Comparison of ENCODE assay signal across 12 cellular contexts in genomic region chr11:47148903-47149535, GRCh38. TPM values are rescaled to one million over a fixed set of nuclear protein-coding genes. Genes with fewer than 3 reads are reported as not detected.
DNase-seq lines count a peak whose midpoint lies in the region; ATAC-seq and TF ChIP-seq lines count a peak whose summit lies in the region.
"Had no signal": no experiment of that assay in that cellular context is flagged by ENCODE, and none has a peak within 500 bp of the region (broad histone marks: within the 10 kb centered on the region; RNA-seq: fewer than 3 reads in every experiment).

No MANE protein-coding gene starts in this region.

- no peak overlapping the region for H3K4me3 Mint-ChIP-seq in stimulated activated naive B cell treated with anti-CD40 and anti-IgM and Interleukin-4, amounts not matched to agents 10 μg/mL and 1 μg/mL and 100 μg/mL, for 72 hours
- no peak overlapping the region for H3K4me3 Mint-ChIP-seq in stimulated activated memory B cell treated with anti-CD40 and anti-IgM and Interleukin-4, amounts not matched to agents 10 μg/mL and 1 μg/mL and 100 μg/mL, for 72 hours
- H3K4me3 Mint-ChIP-seq: activated CD8-positive, alpha-beta memory T cell treated with anti-CD3 and anti-CD28 coated beads, Interleukin-2, amount 10 ng/mL, durations not matched to agents 7 days and 5 days had no signal

- peak; percentile 79 for ATAC-seq in body of pancreas
- ATAC-seq in stimulated activated naive B cell treated with anti-CD40 and anti-IgM and Interleukin-4, amounts not matched to agents 10 μg/mL and 1 μg/mL and 100 μg/mL, for 72 hours (replicated peaks), result no peak
- ATAC-seq in stimulated activated memory B cell treated with anti-CD40 and anti-IgM and Interleukin-4, amounts not matched to agents 10 μg/mL and 1 μg/mL and 100 μg/mL, for 72 hours, result no peak
- ATAC-seq: activated CD8-positive, alpha-beta memory T cell treated with anti-CD3 and anti-CD28 coated beads, Interleukin-2, amount 10 ng/mL, durations not matched to agents 7 days and 5 days had no signal

- H3K4me3 ChIP-seq in body of pancreas, result no peak overlapping the region
- H3K4me3 ChIP-seq: Peyer's patch had no signal

- intact Hi-C loops in body of pancreas (cut with DNase I), result no loop called here

- no peak for TF ChIP-seq CTCF in body of pancreas (IDR thresholded peaks at IDR 0.05)

- no peaks in the 10 kb centered on the region for H3K9me3 ChIP-seq in body of pancreas
- H3K9me3 ChIP-seq: Peyer's patch had no signal

- DNase-seq in AG20443 (ENCODE audit: low spot score), result peak; percentile 66
- peak; percentile 43 for DNase-seq in LHCN-M2 (ENCODE audit: low read depth)
- peak; percentile 85 to 93 (median 91) for DNase-seq in body of pancreas
- DNase-seq in mucosa of gallbladder (ENCODE audit: low spot score), result peak; percentile 33
- no peak for DNase-seq in GF-D8 (lab: John Stamatoyannopoulos, UW)
- DNase-seq in NCI-H510A treated with DMSO at 0.1 percent for 48 hours (lab: John Stamatoyannopoulos, UW), result no peak
- DNase-seq in stimulated activated naive B cell treated with anti-CD40 and anti-IgM and Interleukin-4, amounts not matched to agents 10 μg/mL and 1 μg/mL and 100 μg/mL, for 72 hours, result no peak
- DNase-seq: activated CD8-positive, alpha-beta memory T cell treated with anti-CD3 and anti-CD28 coated beads, Interleukin-2, amount 10 ng/mL, durations not matched to agents 7 days and 5 days; NCI-H146; Peyer's patch; posterior cingulate gyrus had no signal

- H3K27me3 Mint-ChIP-seq in stimulated activated naive B cell treated with anti-CD40 and anti-IgM and Interleukin-4, amounts not matched to agents 10 μg/mL and 1 μg/mL and 100 μg/mL, for 72 hours, result no peaks in the 10 kb centered on the region
- no peaks in the 10 kb centered on the region for H3K27me3 Mint-ChIP-seq in stimulated activated memory B cell treated with anti-CD40 and anti-IgM and Interleukin-4, amounts not matched to agents 10 μg/mL and 1 μg/mL and 100 μg/mL, for 72 hours
- H3K27me3 Mint-ChIP-seq: activated CD8-positive, alpha-beta memory T cell treated with anti-CD3 and anti-CD28 coated beads, Interleukin-2, amount 10 ng/mL, durations not matched to agents 7 days and 5 days had no signal

- peaks cover 5 to 26% of the 10 kb centered on the region in 2 donors for H3K36me3 Mint-ChIP-seq in stimulated activated naive B cell treated with anti-CD40 and anti-IgM and Interleukin-4, amounts not matched to agents 10 μg/mL and 1 μg/mL and 100 μg/mL, for 72 hours
- H3K36me3 Mint-ChIP-seq in stimulated activated memory B cell treated with anti-CD40 and anti-IgM and Interleukin-4, amounts not matched to agents 10 μg/mL and 1 μg/mL and 100 μg/mL, for 72 hours, result peaks cover 11% of the 10 kb centered on the region
- H3K36me3 Mint-ChIP-seq: activated CD8-positive, alpha-beta memory T cell treated with anti-CD3 and anti-CD28 coated beads, Interleukin-2, amount 10 ng/mL, durations not matched to agents 7 days and 5 days had no signal

- H3K9me3 Mint-ChIP-seq in stimulated activated naive B cell treated with anti-CD40 and anti-IgM and Interleukin-4, amounts not matched to agents 10 μg/mL and 1 μg/mL and 100 μg/mL, for 72 hours, result no peaks in the 10 kb centered on the region
- no peaks in the 10 kb centered on the region for H3K9me3 Mint-ChIP-seq in stimulated activated memory B cell treated with anti-CD40 and anti-IgM and Interleukin-4, amounts not matched to agents 10 μg/mL and 1 μg/mL and 100 μg/mL, for 72 hours

- no peak overlapping the region for H3K27ac Mint-ChIP-seq in stimulated activated naive B cell treated with anti-CD40 and anti-IgM and Interleukin-4, amounts not matched to agents 10 μg/mL and 1 μg/mL and 100 μg/mL, for 72 hours
- no peak overlapping the region for H3K27ac Mint-ChIP-seq in stimulated activated memory B cell treated with anti-CD40 and anti-IgM and Interleukin-4, amounts not matched to agents 10 μg/mL and 1 μg/mL and 100 μg/mL, for 72 hours
- H3K27ac Mint-ChIP-seq: activated CD8-positive, alpha-beta memory T cell treated with anti-CD3 and anti-CD28 coated beads, Interleukin-2, amount 10 ng/mL, durations not matched to agents 7 days and 5 days had no signal

- TF ChIP-seq POLR2A in body of pancreas (IDR thresholded peaks at IDR 0.05), result no peak

- peaks cover 42% of the 10 kb centered on the region for H3K4me1 ChIP-seq in body of pancreas

- H3K36me3 ChIP-seq in body of pancreas (replicated peaks in 1 of 2; ENCODE audit: insufficient read depth in 1 of 2, low read depth in 2 of 2), result no peaks in the 10 kb centered on the region
- H3K36me3 ChIP-seq: Peyer's patch had no signal

- peaks cover 8 to 13% of the 10 kb centered on the region in 2 donors for H3K4me1 Mint-ChIP-seq in stimulated activated naive B cell treated with anti-CD40 and anti-IgM and Interleukin-4, amounts not matched to agents 10 μg/mL and 1 μg/mL and 100 μg/mL, for 72 hours
- H3K4me1 Mint-ChIP-seq in stimulated activated memory B cell treated with anti-CD40 and anti-IgM and Interleukin-4, amounts not matched to agents 10 μg/mL and 1 μg/mL and 100 μg/mL, for 72 hours, result peaks cover 24% of the 10 kb centered on the region

- no peaks in the 10 kb centered on the region for H3K27me3 ChIP-seq in body of pancreas
- H3K27me3 ChIP-seq: Peyer's patch had no signal

- peak overlapping the region; percentile 70 to 83 (median 77) for H3K27ac ChIP-seq in body of pancreas
- H3K27ac ChIP-seq: Peyer's patch had no signal

- 26 to 29% methylated on average over 7 to 10 of the region's 10 CpGs for WGBS in body of pancreas, 2 donors

RNA-seq across cellular contexts. Expression of gene ARFGAP2, which starts 27.7 kb away (rescaled TPM):
- total RNA-seq in LHCN-M2 (2014; rRNA removed) (111 TPM in 2 replicates), body of pancreas (100 to 1,000 TPM; 143 to 212 TPM), mucosa of gallbladder (91.8 TPM)
- 44.3 TPM for polyA plus RNA-seq in LHCN-M2 (2012)

RNA-seq across cellular contexts. Expression of gene PACSIN3, which starts 37.2 kb away (rescaled TPM):
- total RNA-seq in LHCN-M2 (2014; rRNA removed) (19.6 and 21.0 TPM in 2 replicates), body of pancreas (10 to 100 TPM; 30.7 to 56.0 TPM), mucosa of gallbladder (34.4 TPM)
- 16.9 TPM for polyA plus RNA-seq in LHCN-M2 (2012)

Comparison
In these comparisons a context has a peak if more than half of its experiments do, and no peak if none do; other contexts are left out.
1. DNase-seq: peak in AG20443 (single experiment), LHCN-M2 (single experiment), body of pancreas (4 of 4) and mucosa of gallbladder (single experiment); none in GF-D8 (single experiment), NCI-H510A treated with DMSO at 0.1 percent for 48 hours (single experiment) and stimulated activated naive B cell treated with anti-CD40 and anti-IgM and Interleukin-4, amounts not matched to agents 10 μg/mL and 1 μg/mL and 100 μg/mL, for 72 hours (single experiment).